9 cellular contexts compared by ENCODE assay signal in genomic region chr6:56246544-56246940, GRCh38. TPM values are rescaled to one million over a fixed set of nuclear protein-coding genes. Genes with fewer than 3 reads are reported as not detected.
DNase-seq lines count a peak whose midpoint lies in the region; TF ChIP-seq lines count a peak whose summit lies in the region.
"Had no signal": no experiment of that assay in that cellular context is flagged by ENCODE, and none has a peak within 500 bp of the region (broad histone marks: within the 10 kb centered on the region; RNA-seq: fewer than 3 reads in every experiment).

No MANE protein-coding gene starts in this region.

- TF ChIP-seq CTCF in astrocyte of the cerebellum (IDR thresholded peaks at IDR 0.05; ENCODE audit: low read depth, low read length, missing control alignments) (no peak), progenitor cell of endocrine pancreas (IDR thresholded peaks at IDR 0.05; ENCODE audit: unreplicated experiment) (no peak)

- H3K27me3 Mint-ChIP-seq in progenitor cell of endocrine pancreas, result peaks cover 39% of the 10 kb centered on the region
- H3K27me3 Mint-ChIP-seq: CD4-positive, CD25-positive, alpha-beta regulatory T cell had no signal

- peak overlapping the region; percentile 83 for H3K4me3 Mint-ChIP-seq in progenitor cell of endocrine pancreas (ENCODE audit: low read depth)
- H3K4me3 Mint-ChIP-seq: CD4-positive, CD25-positive, alpha-beta regulatory T cell had no signal

- in situ Hi-C loops in astrocyte of the cerebellum (cut with HindIII; ENCODE audit: low sequenced_read_pairs), result no loop called here

- no peaks in the 10 kb centered on the region for H3K36me3 Mint-ChIP-seq in progenitor cell of endocrine pancreas (ENCODE audit: insufficient read depth)
- H3K36me3 Mint-ChIP-seq: CD4-positive, CD25-positive, alpha-beta regulatory T cell had no signal

- peak overlapping the region; percentile 53 for H3K4me3 ChIP-seq in astrocyte of the cerebellum (ENCODE audit: low read depth, low read length)
- peak overlapping the region; percentile 52 for H3K4me3 ChIP-seq in iPS-11a (ENCODE audit: low read depth, low read length)

- H3K9me3 Mint-ChIP-seq in progenitor cell of endocrine pancreas (ENCODE audit: low read depth), result no peaks in the 10 kb centered on the region

- peak overlapping the region; percentile 79 for H3K27ac Mint-ChIP-seq in progenitor cell of endocrine pancreas
- H3K27ac Mint-ChIP-seq: CD4-positive, CD25-positive, alpha-beta regulatory T cell had no signal

- H3K4me1 Mint-ChIP-seq in progenitor cell of endocrine pancreas (ENCODE audit: low read depth), result peaks cover 22% of the 10 kb centered on the region
- H3K4me1 Mint-ChIP-seq: CD4-positive, CD25-positive, alpha-beta regulatory T cell had no signal

- DNase-seq in DMS79 treated with DMSO at 0.1 percent for 48 hours (lab: John Stamatoyannopoulos, UW) (peak; percentile 44), astrocyte of the cerebellum (ENCODE audit: low read depth) (no peak), progenitor cell of endocrine pancreas (ENCODE audit: low spot score, unreplicated experiment) (no peak), amygdala (lab: John Stamatoyannopoulos, UW) (no peak), NCI-H2081 treated with DMSO at 0.1 percent for 48 hours (lab: John Stamatoyannopoulos, UW) (no peak), glomerular visceral epithelial cell (ENCODE audit: extremely low spot score) (no peak), globus pallidus (ENCODE audit: low spot score) (no peak)
- DNase-seq: CD4-positive, CD25-positive, alpha-beta regulatory T cell had no signal

RNA-seq across cellular contexts. Expression of gene COL21A1, which starts 0.8 kb away (rescaled TPM):
- total RNA-seq in progenitor cell of endocrine pancreas, result 16.8 and 20.5 TPM in 2 replicates
- total RNA-seq: CD4-positive, CD25-positive, alpha-beta regulatory T cell had no signal
